In genomic region chr1:248787430-248787829, GRCh38 we compare ENCODE assay signal across 1 cellular context.
TF ChIP-seq lines count a peak whose summit lies in the region.

No MANE protein-coding gene starts in this region.

TF ChIP-seq in SK-N-SH, 30 proteins besides CTCF, POLR2A, EP300 and RAD21 (continued from another document):
- TF ChIP-seq ZBTB33 (IDR thresholded peaks at IDR 0.05; ENCODE audit: borderline replicate concordance, low read depth) (no peak), JUND (IDR thresholded peaks at IDR 0.05) (no peak), GABPA (IDR thresholded peaks at IDR 0.05; ENCODE audit: low read depth) (no peak), RFX5 (IDR thresholded peaks at IDR 0.05; ENCODE audit: low read length) (no peak)
TF ChIP-seq in SK-N-SH: peak in this region for 0.
